ENCODE assay signal across 2 cellular contexts in the genomic region with DNA sequence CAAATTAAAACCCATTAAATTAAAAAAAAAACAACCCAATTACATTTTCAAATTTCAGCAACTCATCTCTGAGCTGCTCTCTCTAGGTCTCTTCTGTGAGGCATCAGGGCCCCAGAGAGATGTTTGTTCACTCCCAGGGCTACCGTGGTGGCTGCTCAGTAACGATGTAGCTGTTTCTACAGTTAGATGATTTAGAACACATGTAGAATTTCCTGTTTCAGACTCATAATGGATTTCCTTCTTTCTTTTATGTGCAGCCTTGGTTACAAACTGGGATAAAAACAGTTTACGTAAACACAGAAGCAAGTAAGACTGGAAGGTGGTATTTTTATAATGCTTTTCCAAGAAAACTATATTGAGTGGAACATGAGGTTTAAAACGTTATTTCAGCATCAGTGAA.
TF ChIP-seq lines count a peak whose summit lies in the region.

No MANE protein-coding gene starts in this region.

TF ChIP-seq in IMR-90, 13 proteins besides CTCF, POLR2A, EP300 and RAD21:
- TF ChIP-seq USF2 (IDR thresholded peaks at IDR 0.05; ENCODE audit: low read depth, low read length): no peak

TF ChIP-seq in endothelial cell of umbilical vein, 7 proteins besides CTCF, POLR2A, EP300 and RAD21:
- TF ChIP-seq, protein P1, sequence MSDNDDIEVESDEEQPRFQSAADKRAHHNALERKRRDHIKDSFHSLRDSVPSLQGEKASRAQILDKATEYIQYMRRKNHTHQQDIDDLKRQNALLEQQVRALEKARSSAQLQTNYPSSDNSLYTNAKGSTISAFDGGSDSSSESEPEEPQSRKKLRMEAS (IDR thresholded peaks at IDR 0.05; ENCODE audit: insufficient read depth, insufficient read length): no peak
- TF ChIP-seq EZH2 (IDR thresholded peaks at IDR 0.05; ENCODE audit: borderline replicate concordance, low read depth, low read length, severe bottlenecking): no peak
- no peak for TF ChIP-seq FOS (IDR thresholded peaks at IDR 0.05; ENCODE audit: borderline replicate concordance, insufficient read depth, low read length)
- TF ChIP-seq POLR2AphosphoS5 (IDR thresholded peaks at IDR 0.05; ENCODE audit: insufficient read depth, low read depth, low read length): no peak
- TF ChIP-seq JUN (IDR thresholded peaks at IDR 0.05; ENCODE audit: borderline replicate concordance, insufficient read depth, insufficient read length, low read depth): no peak
- no peak for TF ChIP-seq MYC (IDR thresholded peaks at IDR 0.05; ENCODE audit: low read depth, low read length)
- no peak for TF ChIP-seq GATA2 (IDR thresholded peaks at IDR 0.05; ENCODE audit: insufficient read depth, insufficient read length, low read depth, low read length)
TF ChIP-seq in endothelial cell of umbilical vein: peak in this region for 0.
